Comparison of ENCODE assay signal across 8 cellular contexts in genomic region chr14:35808658-35809563, GRCh38. TPM values are rescaled to one million over a fixed set of nuclear protein-coding genes. Genes with fewer than 3 reads are reported as not detected.
DNase-seq lines count a peak whose midpoint lies in the region; ATAC-seq and TF ChIP-seq lines count a peak whose summit lies in the region.
"Not testable (repeated sequence)": the region's sequence is repeated elsewhere in the genome, so short reads cannot be mapped to it uniquely, and the experiment has no call there.

Gene RALGAPA1, minus strand, starts transcription at chr14:35809295. Its CDS starts 460 bp downstream, at chr14:35808835.

- H3K4me3 ChIP-seq in prostate gland, result peak within 1 kb of the TSS; percentile 61 to 69
- H3K4me3 ChIP-seq in urinary bladder (ENCODE audit: low read depth, low read length), result peak within 1 kb of the TSS; percentile 61

- intact Hi-C loops in left ventricle myocardium superior (cut with micrococcal nuclease), result not testable (repeated sequence)
- intact Hi-C loops in prostate gland (cut with DNase I), result loop anchor here (10.0 kb wide), 1 partner anchor 124 kb away; no protein-coding TSS in a partner anchor

- peak; percentile 97 for TF ChIP-seq POLR2A in prostate gland (IDR thresholded peaks at IDR 0.05)

- H3K9me3 ChIP-seq in T-helper 17 cell (ENCODE audit: control insufficient read depth, low read length, poor library complexity, severe bottlenecking); prostate gland: not testable (repeated sequence)

- H3K36me3 ChIP-seq in prostate gland; urinary bladder (ENCODE audit: insufficient read depth): not testable (repeated sequence)

- peaks cover 21% of the 10 kb centered on the region for H3K4me1 Mint-ChIP-seq in T-helper 17 cell

- H3K4me1 ChIP-seq in prostate gland (replicated peaks); urinary bladder (ENCODE audit: insufficient read depth): not testable (repeated sequence)

- H3K27ac Mint-ChIP-seq in T-helper 17 cell, result peak within 1 kb of the TSS; percentile 95

- H3K36me3 Mint-ChIP-seq in T-helper 17 cell (ENCODE audit: low read depth), result not testable (repeated sequence)

- peak; percentile 98 for DNase-seq in NCI-H1694 treated with DMSO at 0.1 percent for 48 hours (lab: John Stamatoyannopoulos, UW)
- DNase-seq in T-helper 17 cell, result peak; percentile 78 to 89 (median 88)
- peak; percentile 93 for DNase-seq in left ventricle myocardium superior
- peak; percentile 94 for DNase-seq in prostate gland (ENCODE audit: low spot score)

- under 1% methylated on average over 42 of the region's 64 CpGs for WGBS in prostate gland
- WGBS in urinary bladder, result under 1% methylated on average over 47 of the region's 64 CpGs

- TF ChIP-seq CTCF in prostate gland (IDR thresholded peaks at IDR 0.05), result peak in 2 of 4 experiments; percentile 58 to 62

- H3K27me3 ChIP-seq in prostate gland (replicated peaks; ENCODE audit: insufficient read depth), result not testable (repeated sequence)

- H3K27ac ChIP-seq in angular gyrus (ENCODE audit: low read depth, low read length) (peak within 1 kb of the TSS; percentile 86), prostate gland (peak within 1 kb of the TSS; percentile 94 to 96), urinary bladder (ENCODE audit: low read depth) (peak within 1 kb of the TSS; percentile 68)

- not testable (repeated sequence) for H3K27me3 Mint-ChIP-seq in T-helper 17 cell

- peak within 1 kb of the TSS; percentile 99 for H3K4me3 Mint-ChIP-seq in T-helper 17 cell

- ATAC-seq in GM18498 (IDR thresholded peaks at IDR 0.05; ENCODE audit: unreplicated experiment) (peak; percentile 99), HG02938 (IDR thresholded peaks at IDR 0.05; ENCODE audit: unreplicated experiment) (peak; percentile 96), T-helper 17 cell (peak; percentile 97), left ventricle myocardium superior (peak; percentile 99)

RNA-seq across cellular contexts. Expression of gene RALGAPA1, which starts in this region (rescaled TPM):
- 10 to 100 TPM; 79.0 to 79.4 TPM for total RNA-seq in T-helper 17 cell
- total RNA-seq in left ventricle myocardium superior, result 31.8 TPM
- 10 to 100 TPM; 65.5 to 66.6 TPM for total RNA-seq in prostate gland
- 209 TPM for total RNA-seq in urinary bladder
- 17.4 TPM for polyA plus RNA-seq in urinary bladder

Comparison
In these comparisons a context has a peak if more than half of its experiments do, and no peak if none do; other contexts are left out.
1. Peak in every context shown above with its lines: DNase-seq, ATAC-seq, H3K4me3 ChIP-seq and H3K27ac ChIP-seq.